16 cellular contexts compared by ENCODE assay signal in the genomic region with DNA sequence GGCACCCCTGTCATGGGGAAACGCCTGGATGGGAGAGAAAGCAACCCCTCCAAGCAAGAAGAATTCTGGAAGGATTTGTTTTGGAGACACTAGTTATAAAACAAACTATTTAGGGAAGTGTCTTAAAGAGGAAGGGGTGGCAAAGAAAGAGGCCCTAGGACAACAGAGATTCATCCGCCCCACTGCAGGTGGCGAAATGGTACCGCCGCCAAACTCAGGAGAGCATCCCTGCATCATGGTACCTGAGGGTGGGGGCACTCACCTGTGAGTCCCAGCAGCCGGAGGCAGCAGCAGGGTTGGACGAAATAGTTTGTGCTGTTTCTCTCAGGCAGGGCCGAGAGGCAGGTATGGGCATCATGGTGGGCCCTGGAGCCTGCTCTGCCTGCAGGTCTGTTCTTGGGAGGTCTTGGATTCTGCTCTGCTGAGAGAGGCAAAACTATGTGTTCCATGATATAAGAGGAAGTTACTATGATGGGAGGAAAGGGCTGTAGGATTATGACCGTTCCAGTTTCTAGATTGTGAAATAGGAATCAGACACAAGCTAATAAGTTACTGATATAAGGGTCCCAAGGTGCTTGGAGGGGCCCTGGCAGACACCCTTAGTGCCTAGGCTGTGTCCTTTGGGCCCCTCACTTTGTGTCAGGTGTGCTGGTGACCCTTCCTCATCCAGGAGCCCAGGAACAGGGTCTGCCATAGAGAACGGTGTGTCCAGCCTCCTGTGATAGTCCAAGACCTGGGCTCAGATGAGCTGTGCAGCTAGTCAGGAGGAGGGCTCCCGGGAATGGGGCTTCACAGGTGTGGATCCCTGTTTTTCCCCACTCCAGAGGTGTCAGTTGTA. TPM values are rescaled to one million over a fixed set of nuclear protein-coding genes. Genes with fewer than 3 reads are reported as not detected.
DNase-seq lines count a peak whose midpoint lies in the region; ATAC-seq and TF ChIP-seq lines count a peak whose summit lies in the region.
"Had no signal": no experiment of that assay in that cellular context is flagged by ENCODE, and none has a peak within 500 bp of the region (broad histone marks: within the 10 kb centered on the region; RNA-seq: fewer than 3 reads in every experiment).

No MANE protein-coding gene starts in this region.

- TF ChIP-seq CTCF in right atrium auricular region (IDR thresholded peaks at IDR 0.05) (no peak), activated B cell treated with CpG ODN at 0.5 μM for 24 hours (IDR thresholded peaks at IDR 0.05) (no peak), liver (IDR thresholded peaks at IDR 0.05; ENCODE audit: low read depth, low read length, missing input control) (no peak)

- H3K27me3 Mint-ChIP-seq in activated B cell treated with CpG ODN at 0.5 μM for 24 hours: no peaks in the 10 kb centered on the region

- H3K9ac ChIP-seq in liver (ENCODE audit: low read depth in 1 of 2, low read length in 2 of 2): no peak overlapping the region

- H3K4me3 ChIP-seq in right atrium auricular region (no peak overlapping the region), liver (ENCODE audit: low read depth in 1 of 3, low read length in 3 of 3) (no peak overlapping the region), aorta (ENCODE audit: low read length in 2 of 2) (no peak overlapping the region)
- H3K4me3 ChIP-seq: lung, prostate gland had no signal

- no peaks in the 10 kb centered on the region for H3K36me3 ChIP-seq in right atrium auricular region
- H3K36me3 ChIP-seq in liver (ENCODE audit: control insufficient read depth in 4 of 4, insufficient read depth in 3 of 4, low read depth in 1 of 4, low read length in 3 of 4): no peaks in the 10 kb centered on the region
- no peaks in the 10 kb centered on the region for H3K36me3 ChIP-seq in aorta (ENCODE audit: control insufficient read depth in 1 of 2, insufficient read depth in 2 of 2, low read length in 1 of 2)
- H3K36me3 ChIP-seq: prostate gland, tibial nerve had no signal

- peak; percentile 61 for ATAC-seq in Right ventricle myocardium inferior
- ATAC-seq in activated B cell treated with CpG ODN at 0.5 μM for 24 hours (ENCODE audit: low read depth): no peak
- peak; percentile 56 for ATAC-seq in aorta (ENCODE audit: low FRiP score)
- no peak for ATAC-seq in HG03159 (IDR thresholded peaks at IDR 0.05; ENCODE audit: unreplicated experiment)
- no peak for ATAC-seq in GM18858 (IDR thresholded peaks at IDR 0.05; ENCODE audit: unreplicated experiment)

- H3K27ac ChIP-seq in right atrium auricular region: peak overlapping the region in 1 of 2 donors; percentile 40
- H3K27ac ChIP-seq in liver (ENCODE audit: low read depth in 1 of 2, low read length in 2 of 2): peak overlapping the region; percentile 40 to 66
- no peak overlapping the region for H3K27ac ChIP-seq in aorta (ENCODE audit: low read depth in 1 of 2, low read length in 2 of 2)
- H3K27ac ChIP-seq: prostate gland had no signal

- H3K9me3 ChIP-seq in right atrium auricular region (no peaks in the 10 kb centered on the region), liver (ENCODE audit: control insufficient read depth in 4 of 4, low read length in 3 of 4) (no peaks in the 10 kb centered on the region), aorta (ENCODE audit: control insufficient read depth, low read length) (no peaks in the 10 kb centered on the region)
- H3K9me3 ChIP-seq: prostate gland, tibial nerve had no signal

- H3K4me3 Mint-ChIP-seq in activated B cell treated with CpG ODN at 0.5 μM for 24 hours: peak overlapping the region; percentile 66

- 72% methylated on average over 11 of the region's 11 CpGs for WGBS in liver
- 69 to 70% methylated on average over 11 of the region's 11 CpGs for WGBS in aorta, 2 donors

- intact Hi-C loops in Right ventricle myocardium inferior (cut with DNase I): no loop called here
- intact Hi-C loops in activated B cell treated with CpG ODN at 0.5 μM for 24 hours (cut with micrococcal nuclease): loop anchor here (10.0 kb wide), 2 partner anchors 98 to 188 kb away; no protein-coding TSS in a partner anchor
- intact Hi-C loops in aorta (cut with DNase I): no loop called here

- DNase-seq in Right ventricle myocardium inferior (ENCODE audit: missing footprints) (no peak), right atrium auricular region (ENCODE audit: low spot score) (no peak), activated B cell treated with CpG ODN at 0.5 μM for 24 hours (no peak), aorta (no peak), NCI-H2029 (lab: John Stamatoyannopoulos, UW) (no peak)
- DNase-seq: DND-41, NCI-H1105, NCI-H82 had no signal

- no peaks in the 10 kb centered on the region for H3K36me3 Mint-ChIP-seq in activated B cell treated with CpG ODN at 0.5 μM for 24 hours (ENCODE audit: low read depth)

- H3K4me1 Mint-ChIP-seq in activated B cell treated with CpG ODN at 0.5 μM for 24 hours: peaks cover 40% of the 10 kb centered on the region

- POLR2A ChIA-PET in activated B cell treated with CpG ODN at 0.5 μM for 24 hours (lab: Charles Lee): no interaction called here

- H3K4me1 ChIP-seq in right atrium auricular region: no peaks in the 10 kb centered on the region
- H3K4me1 ChIP-seq in liver (ENCODE audit: control insufficient read depth in 4 of 4, insufficient read depth in 4 of 4, low read length in 3 of 4): no peaks in the 10 kb centered on the region
- no peaks in the 10 kb centered on the region for H3K4me1 ChIP-seq in aorta (ENCODE audit: control insufficient read depth in 1 of 2, insufficient read depth in 2 of 2, low read length in 2 of 2)
- H3K4me1 ChIP-seq: prostate gland, tibial nerve had no signal

- H3K27me3 ChIP-seq in right atrium auricular region (no peaks in the 10 kb centered on the region), liver (ENCODE audit: control insufficient read depth in 4 of 4, insufficient read depth in 4 of 4, low read length in 3 of 4) (no peaks in the 10 kb centered on the region), aorta (ENCODE audit: control insufficient read depth in 1 of 2, insufficient read depth in 2 of 2, low read length in 1 of 2) (no peaks in the 10 kb centered on the region)
- H3K27me3 ChIP-seq: tibial nerve had no signal

- H3K27ac Mint-ChIP-seq in activated B cell treated with CpG ODN at 0.5 μM for 24 hours: peak overlapping the region; percentile 72

- CTCF ChIA-PET in activated B cell treated with CpG ODN at 0.5 μM for 24 hours (lab: Charles Lee): interaction anchor here (2.8 kb wide), 1 partner anchor 34 kb away, joined by 13 read pairs; no protein-coding TSS in a partner anchor

- no peaks in the 10 kb centered on the region for H3K9me3 Mint-ChIP-seq in activated B cell treated with CpG ODN at 0.5 μM for 24 hours

- TF ChIP-seq RAD21 in liver (IDR thresholded peaks at IDR 0.05): no peak

TF ChIP-seq in liver, 16 proteins besides CTCF, POLR2A, EP300 and RAD21:
- TF ChIP-seq REST (IDR thresholded peaks at IDR 0.05) (no peak), NR2F2 (IDR thresholded peaks at IDR 0.05) (no peak), FOXA1 (IDR thresholded peaks at IDR 0.05) (no peak), HNF4G (IDR thresholded peaks at IDR 0.05) (no peak)

RNA-seq across cellular contexts. Expression of gene SIRPD, which starts 20.4 kb away (rescaled TPM):
- total RNA-seq in Right ventricle myocardium inferior (not detected), right atrium auricular region (not detected), activated B cell treated with CpG ODN at 0.5 μM for 24 hours (0.37 TPM in 1 of 2 replicates, not detected in the other), liver (1 to 10 TPM in 1 of 2 donors, not detected in 1; 1.1 TPM), aorta (under 1 TPM; 0.30 to 0.42 TPM)
- polyA plus RNA-seq in liver (not detected), aorta (not detected)
- total RNA-seq: astrocyte, tibial nerve had no signal

RNA-seq across cellular contexts. Expression of gene SIRPB2, which starts 45.9 kb away (rescaled TPM):
- total RNA-seq in Right ventricle myocardium inferior: 4.0 TPM
- 1 to 10 TPM; 2.6 to 4.4 TPM for total RNA-seq in right atrium auricular region
- total RNA-seq in activated B cell treated with CpG ODN at 0.5 μM for 24 hours: not detected in 2 replicates
- total RNA-seq in liver: 1 to 10 TPM; 2.8 to 4.4 TPM
- 1 to 10 TPM in 1 of 2 donors, under 1 TPM in 1; 0.99 to 1.5 TPM for polyA plus RNA-seq in liver
- 10 to 100 TPM; 12.9 to 27.3 TPM for total RNA-seq in aorta
- polyA plus RNA-seq in aorta: 1 to 10 TPM in 1 of 2 donors, under 1 TPM in 1; 1.00 to 4.1 TPM
- total RNA-seq: astrocyte; T-helper 2 cell treated with Interferon-gamma antibody and Interleukin-4, amounts not matched to agents 100 ng/mL and 5 ng/mL, for 36 hours had no signal

Comparison
In these comparisons a context has a peak if more than half of its experiments do, and no peak if none do; other contexts are left out.
1. ATAC-seq: peak in Right ventricle myocardium inferior (single experiment) and aorta (single experiment); none in activated B cell treated with CpG ODN at 0.5 μM for 24 hours (single experiment), HG03159 (single experiment) and GM18858 (single experiment).
2. H3K27ac ChIP-seq: peak in liver (2 of 2); none in aorta (0 of 2).